In the genomic region with DNA sequence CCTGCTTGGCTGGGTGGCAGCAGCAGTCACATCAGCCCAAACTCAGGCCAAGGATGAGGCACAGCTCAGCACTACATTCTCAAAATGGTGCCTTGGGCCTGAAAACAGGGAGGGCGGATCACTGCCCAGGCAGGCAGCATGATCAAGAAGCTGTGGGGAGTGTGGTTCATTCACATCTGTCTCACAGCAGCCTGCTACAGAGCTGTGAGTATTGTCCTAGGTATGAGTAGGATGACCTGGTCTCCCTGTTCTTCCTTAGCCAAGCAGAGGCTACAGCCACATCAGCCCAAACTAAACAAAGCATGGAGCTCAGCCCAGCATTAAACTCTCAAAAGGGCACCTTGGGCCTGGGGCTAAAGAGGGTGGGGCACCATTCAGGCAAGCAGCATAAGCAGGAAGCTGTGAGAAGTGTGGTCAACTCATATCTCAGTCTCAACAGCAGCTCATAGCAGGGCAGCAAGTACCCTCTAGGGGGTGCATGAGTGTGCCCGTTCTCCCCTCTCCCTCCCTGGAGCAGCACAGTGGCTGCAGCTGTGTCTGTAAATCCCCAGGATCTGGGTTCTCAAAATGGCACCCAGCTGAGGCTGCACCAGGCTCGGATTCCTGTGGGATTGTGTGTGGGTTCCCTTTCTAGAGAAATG, we compare ENCODE assay signal across 8 cellular contexts.
DNase-seq lines count a peak whose midpoint lies in the region; ATAC-seq, FAIRE-seq and TF ChIP-seq lines count a peak whose summit lies in the region.
"Had no signal": no experiment of that assay in that cellular context is flagged by ENCODE, and none has a peak within 500 bp of the region (broad histone marks: within the 10 kb centered on the region; RNA-seq: fewer than 3 reads in every experiment).

No MANE protein-coding gene starts in this region.

- no peaks in the 10 kb centered on the region for H3K79me2 ChIP-seq in Loucy (ENCODE audit: insufficient read depth, low read length)

- H3K27me3 Mint-ChIP-seq in activated CD4-positive, alpha-beta memory T cell treated with anti-CD3 and anti-CD28 coated beads for 36 hours: no peaks in the 10 kb centered on the region
- H3K27me3 Mint-ChIP-seq: brain had no signal

- intact Hi-C loops in activated CD4-positive, alpha-beta memory T cell treated with anti-CD3 and anti-CD28 coated beads for 36 hours (cut with micrococcal nuclease): loop anchor here (1.0 to 2.0 kb wide), 5 partner anchors 41 to 185 kb away; no protein-coding TSS in a partner anchor

- no peak overlapping the region for H3K4me3 Mint-ChIP-seq in activated CD4-positive, alpha-beta memory T cell treated with anti-CD3 and anti-CD28 coated beads for 36 hours
- H3K4me3 Mint-ChIP-seq: brain had no signal

- H4K20me1 ChIP-seq in Loucy (ENCODE audit: insufficient read depth, low read length, poor library complexity, severe bottlenecking): no peaks in the 10 kb centered on the region

- H3K36me3 ChIP-seq in Loucy (ENCODE audit: insufficient read depth, low read length): no peaks in the 10 kb centered on the region

- no peaks in the 10 kb centered on the region for H3K4me1 ChIP-seq in Loucy (ENCODE audit: insufficient read depth, low read length, poor library complexity, severe bottlenecking)

- no peak overlapping the region for H3K4me2 ChIP-seq in Loucy (ENCODE audit: low read depth, low read length, poor library complexity, severe bottlenecking)

- ATAC-seq in GM18499 (IDR thresholded peaks at IDR 0.05; ENCODE audit: insufficient read depth, unreplicated experiment): peak; percentile 85

- no peak for TF ChIP-seq POLR2A in H54 (IDR thresholded peaks at IDR 0.05; ENCODE audit: low read depth, low read length)

- no peaks in the 10 kb centered on the region for H3F3A ChIP-seq in Loucy (ENCODE audit: low read depth)

- DNase-seq in H54 (ENCODE audit: insufficient read length, low spot score): peak; percentile 23
- DNase-seq in activated CD4-positive, alpha-beta memory T cell treated with anti-CD3 and anti-CD28 coated beads for 36 hours: peak; percentile 75
- DNase-seq in foreskin fibroblast: peak; percentile 36 to 73
- peak; percentile 32 for DNase-seq in stimulated activated CD4-positive, alpha-beta T cell treated with anti-CD3 and anti-CD28 coated beads, Interleukin-4, amount 100 ng/mL, for 24 hours
- DNase-seq in mesenteric fat pad (ENCODE audit: low spot score): no peak

- H3K4me1 Mint-ChIP-seq in activated CD4-positive, alpha-beta memory T cell treated with anti-CD3 and anti-CD28 coated beads for 36 hours (ENCODE audit: low read depth): peaks cover 10% of the 10 kb centered on the region
- H3K4me1 Mint-ChIP-seq: brain had no signal

- H3K27me3 ChIP-seq in Loucy (ENCODE audit: insufficient read depth, low read length, poor library complexity, severe bottlenecking): no peaks in the 10 kb centered on the region

- no peak overlapping the region for H3K4me3 ChIP-seq in Loucy (ENCODE audit: low read length, poor library complexity, severe bottlenecking)
- H3K4me3 ChIP-seq in foreskin fibroblast (ENCODE audit: low read depth in 1 of 2, low read length in 2 of 2): no peak overlapping the region

- H3K9me3 ChIP-seq in Loucy (ENCODE audit: insufficient read depth, low read depth, low read length): no peaks in the 10 kb centered on the region

- H3K36me3 Mint-ChIP-seq in activated CD4-positive, alpha-beta memory T cell treated with anti-CD3 and anti-CD28 coated beads for 36 hours: peaks cover 1% of the 10 kb centered on the region
- H3K36me3 Mint-ChIP-seq: brain had no signal

- H3K27ac Mint-ChIP-seq in activated CD4-positive, alpha-beta memory T cell treated with anti-CD3 and anti-CD28 coated beads for 36 hours: no peak overlapping the region
- H3K27ac Mint-ChIP-seq: brain had no signal

- no peak overlapping the region for H3K9ac ChIP-seq in Loucy (ENCODE audit: low read depth, low read length, poor library complexity, severe bottlenecking)

- CTCF ChIA-PET in activated CD4-positive, alpha-beta memory T cell treated with anti-CD3 and anti-CD28 coated beads for 36 hours (lab: Charles Lee): interaction anchor here (0.6 to 2.4 kb wide), 22 partner anchors 9 to 282 kb away, joined by 3 to 17 read pairs (median 4); partner anchors contain the start of genes SUCLG1 and TRABD2A

- H2AFZ ChIP-seq in Loucy (ENCODE audit: low read length): no peak overlapping the region

- TF ChIP-seq CTCF in Loucy (conservative IDR thresholded peaks at IDR 0.05; ENCODE audit: low read length) (peak; percentile 55), foreskin fibroblast (IDR thresholded peaks at IDR 0.05; ENCODE audit: low read depth, low read length) (peak; percentile 24)

- POLR2A ChIA-PET in activated CD4-positive, alpha-beta memory T cell treated with anti-CD3 and anti-CD28 coated beads for 36 hours (lab: Charles Lee): interaction anchor here (0.8 kb wide), 1 partner anchor 166 kb away, joined by 3 read pairs; no protein-coding TSS in a partner anchor

- H3K9me3 Mint-ChIP-seq in activated CD4-positive, alpha-beta memory T cell treated with anti-CD3 and anti-CD28 coated beads for 36 hours: peaks cover 4% of the 10 kb centered on the region

- H3K9me2 ChIP-seq in Loucy (replicated peaks; ENCODE audit: low read depth, low read length): no peaks in the 10 kb centered on the region; the same call in 1 of the 2 replicates

- FAIRE-seq in H54 (lab: Jason Lieb, UNC): peak; percentile 76
